Comparison of ENCODE assay signal across 8 cellular contexts in the genomic region with DNA sequence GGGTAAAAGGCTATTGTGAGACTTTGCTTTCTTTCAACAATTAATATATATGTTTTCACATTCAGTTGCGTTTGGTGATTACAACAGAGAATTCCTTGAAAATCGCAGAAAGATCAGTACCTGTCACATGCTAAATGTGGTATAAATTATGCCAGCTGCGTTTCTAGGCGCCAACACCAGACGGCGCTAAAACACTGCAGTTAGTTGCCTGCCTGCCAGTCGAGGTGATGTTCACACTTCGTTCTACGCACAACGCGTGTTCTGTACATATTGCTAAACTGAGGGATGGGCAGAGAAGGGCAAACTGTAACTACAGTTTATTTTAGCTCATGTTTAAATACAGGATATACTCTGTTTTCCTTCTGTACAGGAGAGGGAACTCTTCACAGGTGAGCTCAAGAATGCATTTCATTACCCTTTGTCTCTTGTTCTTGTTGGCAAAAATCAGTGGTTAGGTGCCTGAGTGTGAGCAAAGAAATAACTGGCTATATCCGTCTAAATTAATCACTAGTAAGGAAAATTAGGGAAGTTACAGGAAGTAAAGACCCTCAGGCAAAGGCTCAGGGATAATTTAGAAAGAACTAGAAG.
DNase-seq lines count a peak whose midpoint lies in the region; ATAC-seq, FAIRE-seq and TF ChIP-seq lines count a peak whose summit lies in the region.

No MANE protein-coding gene starts in this region.

- peaks cover 4% of the 10 kb centered on the region for H3K27me3 Mint-ChIP-seq in WTC11 (ENCODE audit: low read depth)

- TF ChIP-seq CTCF in WTC11 (IDR thresholded peaks at IDR 0.05) (peak; percentile 91), gastroesophageal sphincter (IDR thresholded peaks at IDR 0.05) (peak; percentile 12 to 70 (median 44))

- no peaks in the 10 kb centered on the region for H3K9me3 ChIP-seq in gastroesophageal sphincter

- H3K27ac Mint-ChIP-seq in WTC11, result no peak overlapping the region

- POLR2A ChIA-PET in WTC11 (lab: Charles Lee), result no interaction called here

- TF ChIP-seq POLR2A in GM12892 (IDR thresholded peaks at IDR 0.05; ENCODE audit: low read depth, low read length) (no peak), gastroesophageal sphincter (IDR thresholded peaks at IDR 0.05) (no peak)

- no peak overlapping the region for H3K4me3 ChIP-seq in gastroesophageal sphincter

- no peaks in the 10 kb centered on the region for H3K27me3 ChIP-seq in gastroesophageal sphincter

- CTCF ChIA-PET in WTC11 (lab: Charles Lee), result interaction anchor here (0.6 to 3.2 kb wide), 11 partner anchors 14 to 771 kb away, joined by 3 to 18 read pairs (median 4); no protein-coding TSS in a partner anchor

- ATAC-seq in WTC11 (peak; percentile 82), gastroesophageal sphincter (no peak), HG03139 (IDR thresholded peaks at IDR 0.05; ENCODE audit: unreplicated experiment) (no peak), HG02840 (IDR thresholded peaks at IDR 0.05; ENCODE audit: low FRiP score, unreplicated experiment) (no peak)

- no peak for TF ChIP-seq EP300 in gastroesophageal sphincter (IDR thresholded peaks at IDR 0.05)

- no peaks in the 10 kb centered on the region for H3K36me3 ChIP-seq in gastroesophageal sphincter

- no peak overlapping the region for H3K27ac ChIP-seq in gastroesophageal sphincter

- peak; percentile 85 for FAIRE-seq in GM12892 (lab: Jason Lieb, UNC)

- H3K4me1 ChIP-seq in gastroesophageal sphincter, result no peaks in the 10 kb centered on the region

- no peaks in the 10 kb centered on the region for H3K36me3 Mint-ChIP-seq in WTC11

- H3K9me3 Mint-ChIP-seq in WTC11, result peaks cover 3% of the 10 kb centered on the region; the same call in 1 of the 2 replicates

- no peak overlapping the region for H3K4me3 Mint-ChIP-seq in WTC11

- 5 to 8% methylated on average over 12 of the region's 12 CpGs for WGBS in gastroesophageal sphincter (ENCODE audit: low coverage in 1 of 2), 2 donors

- DNase-seq in AG20443 (ENCODE audit: low spot score), result peak; percentile 39
- no peak for DNase-seq in GM12892 (ENCODE audit: insufficient read length)
- DNase-seq in LoVo (ENCODE audit: low spot score), result peak; percentile 38
- DNase-seq in WTC11 (ENCODE audit: low spot score), result peak; percentile 87
- peak; percentile 25 to 93 (median 70) for DNase-seq in posterior cingulate gyrus

- intact Hi-C loops in posterior cingulate gyrus (cut with DNase I), result loop anchor here (5.0 kb wide), 1 partner anchor 716 kb away; no protein-coding TSS in a partner anchor

- H3K4me1 Mint-ChIP-seq in WTC11, result peaks cover 4% of the 10 kb centered on the region; the same call in 1 of the 2 replicates

TF ChIP-seq in WTC11, 78 proteins besides CTCF, POLR2A, EP300 and RAD21:
- TF ChIP-seq, protein P1, sequence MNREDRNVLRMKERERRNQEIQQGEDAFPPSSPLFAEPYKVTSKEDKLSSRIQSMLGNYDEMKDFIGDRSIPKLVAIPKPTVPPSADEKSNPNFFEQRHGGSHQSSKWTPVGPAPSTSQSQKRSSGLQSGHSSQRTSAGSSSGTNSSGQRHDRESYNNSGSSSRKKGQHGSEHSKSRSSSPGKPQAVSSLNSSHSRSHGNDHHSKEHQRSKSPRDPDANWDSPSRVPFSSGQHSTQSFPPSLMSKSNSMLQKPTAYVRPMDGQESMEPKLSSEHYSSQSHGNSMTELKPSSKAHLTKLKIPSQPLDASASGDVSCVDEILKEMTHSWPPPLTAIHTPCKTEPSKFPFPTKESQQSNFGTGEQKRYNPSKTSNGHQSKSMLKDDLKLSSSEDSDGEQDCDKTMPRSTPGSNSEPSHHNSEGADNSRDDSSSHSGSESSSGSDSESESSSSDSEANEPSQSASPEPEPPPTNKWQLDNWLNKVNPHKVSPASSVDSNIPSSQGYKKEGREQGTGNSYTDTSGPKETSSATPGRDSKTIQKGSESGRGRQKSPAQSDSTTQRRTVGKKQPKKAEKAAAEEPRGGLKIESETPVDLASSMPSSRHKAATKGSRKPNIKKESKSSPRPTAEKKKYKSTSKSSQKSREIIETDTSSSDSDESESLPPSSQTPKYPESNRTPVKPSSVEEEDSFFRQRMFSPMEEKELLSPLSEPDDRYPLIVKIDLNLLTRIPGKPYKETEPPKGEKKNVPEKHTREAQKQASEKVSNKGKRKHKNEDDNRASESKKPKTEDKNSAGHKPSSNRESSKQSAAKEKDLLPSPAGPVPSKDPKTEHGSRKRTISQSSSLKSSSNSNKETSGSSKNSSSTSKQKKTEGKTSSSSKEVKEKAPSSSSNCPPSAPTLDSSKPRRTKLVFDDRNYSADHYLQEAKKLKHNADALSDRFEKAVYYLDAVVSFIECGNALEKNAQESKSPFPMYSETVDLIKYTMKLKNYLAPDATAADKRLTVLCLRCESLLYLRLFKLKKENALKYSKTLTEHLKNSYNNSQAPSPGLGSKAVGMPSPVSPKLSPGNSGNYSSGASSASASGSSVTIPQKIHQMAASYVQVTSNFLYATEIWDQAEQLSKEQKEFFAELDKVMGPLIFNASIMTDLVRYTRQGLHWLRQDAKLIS (CRISPR knock-in tag; IDR thresholded peaks at IDR 0.05; ENCODE audit: borderline replicate concordance), result no peak
- TF ChIP-seq NR1H2 (CRISPR knock-in tag; IDR thresholded peaks at IDR 0.05) (no peak), PRDM15 (CRISPR knock-in tag; IDR thresholded peaks at IDR 0.05) (no peak), ZNF138 (CRISPR knock-in tag; conservative IDR thresholded peaks at IDR 0.05) (no peak), OVOL2 (CRISPR knock-in tag; IDR thresholded peaks at IDR 0.05; ENCODE audit: borderline replicate concordance) (no peak), ESRRA (CRISPR knock-in tag; IDR thresholded peaks at IDR 0.05; ENCODE audit: borderline replicate concordance) (no peak), PREB (CRISPR knock-in tag; IDR thresholded peaks at IDR 0.05; ENCODE audit: borderline replicate concordance) (no peak), EMX1 (CRISPR knock-in tag; IDR thresholded peaks at IDR 0.05) (no peak), ZNF671 (CRISPR knock-in tag; IDR thresholded peaks at IDR 0.05) (no peak), TEAD4 (CRISPR knock-in tag; IDR thresholded peaks at IDR 0.05) (no peak)
- TF ChIP-seq, protein P2, sequence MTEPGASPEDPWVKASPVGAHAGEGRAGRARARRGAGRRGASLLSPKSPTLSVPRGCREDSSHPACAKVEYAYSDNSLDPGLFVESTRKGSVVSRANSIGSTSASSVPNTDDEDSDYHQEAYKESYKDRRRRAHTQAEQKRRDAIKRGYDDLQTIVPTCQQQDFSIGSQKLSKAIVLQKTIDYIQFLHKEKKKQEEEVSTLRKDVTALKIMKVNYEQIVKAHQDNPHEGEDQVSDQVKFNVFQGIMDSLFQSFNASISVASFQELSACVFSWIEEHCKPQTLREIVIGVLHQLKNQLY (CRISPR knock-in tag; IDR thresholded peaks at IDR 0.05), result no peak
- TF ChIP-seq, protein P3, sequence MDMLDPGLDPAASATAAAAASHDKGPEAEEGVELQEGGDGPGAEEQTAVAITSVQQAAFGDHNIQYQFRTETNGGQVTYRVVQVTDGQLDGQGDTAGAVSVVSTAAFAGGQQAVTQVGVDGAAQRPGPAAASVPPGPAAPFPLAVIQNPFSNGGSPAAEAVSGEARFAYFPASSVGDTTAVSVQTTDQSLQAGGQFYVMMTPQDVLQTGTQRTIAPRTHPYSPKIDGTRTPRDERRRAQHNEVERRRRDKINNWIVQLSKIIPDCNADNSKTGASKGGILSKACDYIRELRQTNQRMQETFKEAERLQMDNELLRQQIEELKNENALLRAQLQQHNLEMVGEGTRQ (CRISPR knock-in tag; IDR thresholded peaks at IDR 0.05), result no peak; the same call in 1 of the 2 replicates
- TF ChIP-seq, protein P4, sequence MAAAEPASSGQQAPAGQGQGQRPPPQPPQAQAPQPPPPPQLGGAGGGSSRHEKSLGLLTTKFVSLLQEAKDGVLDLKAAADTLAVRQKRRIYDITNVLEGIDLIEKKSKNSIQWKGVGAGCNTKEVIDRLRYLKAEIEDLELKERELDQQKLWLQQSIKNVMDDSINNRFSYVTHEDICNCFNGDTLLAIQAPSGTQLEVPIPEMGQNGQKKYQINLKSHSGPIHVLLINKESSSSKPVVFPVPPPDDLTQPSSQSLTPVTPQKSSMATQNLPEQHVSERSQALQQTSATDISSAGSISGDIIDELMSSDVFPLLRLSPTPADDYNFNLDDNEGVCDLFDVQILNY (CRISPR knock-in tag; IDR thresholded peaks at IDR 0.05), result no peak
